In the genomic region with DNA sequence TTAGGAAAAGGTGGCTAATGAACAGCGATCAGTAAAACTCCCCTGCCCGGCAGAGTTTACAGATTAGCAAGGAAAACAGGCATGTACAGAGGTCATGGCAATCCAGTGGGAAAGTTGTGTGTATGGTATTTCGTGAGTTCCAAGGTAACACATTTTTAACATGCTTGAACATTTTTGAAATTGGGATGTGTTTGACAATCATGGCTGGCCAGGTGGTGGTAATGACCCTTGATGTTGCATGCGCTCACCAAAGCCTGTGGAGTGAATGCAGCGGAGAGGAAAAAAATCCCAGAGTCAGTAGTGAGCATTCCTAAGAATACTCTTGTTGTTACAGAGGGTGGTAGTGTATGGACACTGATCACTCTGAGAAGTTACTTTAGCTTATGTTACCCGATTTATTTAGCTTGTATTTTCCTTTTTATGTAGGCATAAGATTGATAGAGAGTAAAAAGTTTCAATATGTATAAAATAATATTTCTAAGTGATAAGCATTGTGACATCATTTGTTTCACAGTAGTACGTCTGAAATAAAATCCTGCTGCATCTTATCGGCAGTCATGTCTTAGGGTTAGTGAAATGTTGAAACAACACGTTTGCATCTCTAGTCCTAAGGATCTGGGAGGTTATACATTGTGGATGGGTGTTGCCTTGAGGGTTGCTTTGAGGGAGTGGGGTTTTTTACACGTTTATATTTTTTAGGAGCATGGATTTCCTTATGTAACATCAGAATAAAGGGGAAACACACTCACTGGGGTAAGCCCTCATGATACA, we compare ENCODE assay signal across 22 cellular contexts. TPM values are rescaled to one million over a fixed set of nuclear protein-coding genes. Genes with fewer than 3 reads are reported as not detected.
DNase-seq lines count a peak whose midpoint lies in the region; ATAC-seq, FAIRE-seq and TF ChIP-seq lines count a peak whose summit lies in the region.
"Had no signal": no experiment of that assay in that cellular context is flagged by ENCODE, and none has a peak within 500 bp of the region (broad histone marks: within the 10 kb centered on the region; RNA-seq: fewer than 3 reads in every experiment).

No MANE protein-coding gene starts in this region.

- peak overlapping the region; percentile 64 for H3K27ac Mint-ChIP-seq in osteocyte (ENCODE audit: unreplicated experiment)
- H3K27ac Mint-ChIP-seq: activated naive CD8-positive, alpha-beta T cell treated with anti-CD3 and anti-CD28 coated beads, Interleukin-2, amount 50 U/mL, for 24 hours; memory B cell had no signal

- peaks cover 97% of the 10 kb centered on the region for H3K79me2 ChIP-seq in PC-9 (ENCODE audit: low read depth)

- no peak overlapping the region for H3K4me3 Mint-ChIP-seq in osteocyte (ENCODE audit: unreplicated experiment)
- H3K4me3 Mint-ChIP-seq: activated naive CD8-positive, alpha-beta T cell treated with anti-CD3 and anti-CD28 coated beads, Interleukin-2, amount 50 U/mL, for 24 hours; memory B cell had no signal

- H2AFZ ChIP-seq in PC-9 = no peak overlapping the region

- no peak for DNase-seq in A549 (ENCODE audit: low read depth in 1 of 2, low spot score in 1 of 2)
- no peak for DNase-seq in PC-9
- DNase-seq in left kidney (ENCODE audit: low read depth, low spot score) = peak; percentile 76
- no peak for DNase-seq in osteocyte (ENCODE audit: extremely low spot score, unreplicated experiment)
- DNase-seq in NCI-H1105 treated with DMSO at 0.1 percent for 48 hours (lab: John Stamatoyannopoulos, UW) = no peak
- no peak for DNase-seq in mesenteric fat pad (ENCODE audit: low spot score)
- DNase-seq in stimulated activated CD4-positive, alpha-beta T cell treated with anti-CD3 and anti-CD28 coated beads, Interleukin-15, amount 100 ng/mL, for 24 hours = no peak
- DNase-seq: activated CD4-positive, alpha-beta T cell treated with anti-CD3 and anti-CD28 coated beads, Interleukin-2, amount 50 U/mL, for 1 hour; activated CD8-positive, alpha-beta memory T cell treated with anti-CD3 and anti-CD28 coated beads, Interleukin-2, amount 50 U/mL, for 4 hours; activated effector memory CD4-positive, alpha-beta T cell treated with Interleukin-2 at 50 U/mL for 16 hours; activated naive CD8-positive, alpha-beta T cell treated with anti-CD3 and anti-CD28 coated beads, Interleukin-2, amount 50 U/mL, for 24 hours; hippocampal formation; KBM-7; NCI-H146; SIG-M5; T-helper 1 cell had no signal

- no peak for TF ChIP-seq POLR2A in A549 (IDR thresholded peaks at IDR 0.05; ENCODE audit: low read length)

- no peak for FAIRE-seq in A549 (lab: Jason Lieb, UNC)
- FAIRE-seq: bronchial epithelial cell, islet of Langerhans had no signal

- ATAC-seq in A549 (no peak; a peak in 1 of 6 replicates), HG03520 (IDR thresholded peaks at IDR 0.05; ENCODE audit: unreplicated experiment) (no peak)
- ATAC-seq: activated naive CD8-positive, alpha-beta T cell treated with anti-CD3 and anti-CD28 coated beads, Interleukin-2, amount 50 U/mL, for 24 hours had no signal

- POLR2A ChIA-PET in A549 (lab: Yijun Ruan, JAX) = interaction anchor here (1.0 to 1.7 kb wide), 3 partner anchors 9 to 27 kb away, joined by 3 to 7 read pairs (median 4); no protein-coding TSS in a partner anchor
- POLR2A ChIA-PET in PC-9 (lab: Charles Lee; ENCODE audit: unreplicated experiment) = interaction anchor here (0.7 kb wide), 1 partner anchor 11 kb away, joined by 3 read pairs; no protein-coding TSS in a partner anchor

- no peaks in the 10 kb centered on the region for H3K27me3 Mint-ChIP-seq in osteocyte (ENCODE audit: unreplicated experiment)

- H3K27ac ChIP-seq in A549 (peak overlapping the region; percentile 92 to 98), PC-9 (peak overlapping the region; percentile 85)
- H3K27ac ChIP-seq: C4-2B, suprapubic skin had no signal

- no peaks in the 10 kb centered on the region for H4K20me1 ChIP-seq in PC-9 (ENCODE audit: insufficient read depth)

- H3K27me3 ChIP-seq in PC-9 (ENCODE audit: insufficient read depth, low read depth) = no peaks in the 10 kb centered on the region
- H3K27me3 ChIP-seq: suprapubic skin had no signal

- H3K4me3 ChIP-seq in A549 = no peak overlapping the region
- no peak overlapping the region for H3K4me3 ChIP-seq in PC-9
- H3K4me3 ChIP-seq: suprapubic skin had no signal

- H3K36me3 Mint-ChIP-seq in osteocyte (ENCODE audit: unreplicated experiment) = peaks cover 6% of the 10 kb centered on the region

- H3K4me2 ChIP-seq in A549 (peak overlapping the region; percentile 90), PC-9 (peak overlapping the region; percentile 66)

- CTCF ChIA-PET in A549 (lab: Yijun Ruan, JAX) (interaction anchor here (0.7 to 3.1 kb wide), 4 partner anchors 10 to 352 kb away, joined by 3 to 12 read pairs (median 4); no protein-coding TSS in a partner anchor), PC-9 (lab: Charles Lee) (no interaction called here)

- H3F3A ChIP-seq in PC-9 (ENCODE audit: insufficient read depth, low read depth) = peaks cover 41% of the 10 kb centered on the region

- no peak for TF ChIP-seq EP300 in A549 (IDR thresholded peaks at IDR 0.05)

- H3K9me3 ChIP-seq in A549 (no peaks in the 10 kb centered on the region), PC-9 (ENCODE audit: insufficient read depth, low read depth) (no peaks in the 10 kb centered on the region)
- H3K9me3 ChIP-seq: suprapubic skin had no signal

- H3K9me2 ChIP-seq in PC-9 (ENCODE audit: insufficient read depth) = no peaks in the 10 kb centered on the region

- TF ChIP-seq CTCF in A549 (IDR thresholded peaks at IDR 0.05) (no peak), PC-9 (conservative IDR thresholded peaks at IDR 0.05) (no peak), osteocyte (IDR thresholded peaks at IDR 0.05) (no peak)

- H3K4me1 ChIP-seq in A549 = peaks cover 97% of the 10 kb centered on the region
- peaks cover 96% of the 10 kb centered on the region for H3K4me1 ChIP-seq in PC-9 (replicated peaks; ENCODE audit: insufficient read depth)

- H3K36me3 ChIP-seq in PC-9 (ENCODE audit: low read depth) = no peaks in the 10 kb centered on the region
- H3K36me3 ChIP-seq: suprapubic skin had no signal

- peaks cover 100% of the 10 kb centered on the region for H3K4me1 Mint-ChIP-seq in osteocyte (ENCODE audit: unreplicated experiment)
- H3K4me1 Mint-ChIP-seq: memory B cell had no signal

- BruUV-seq in PC-9 (replicated peaks; lab: Mats Ljungman, UMichigan) = no TSS peak

- intact Hi-C loops in PC-9 (cut with micrococcal nuclease; ENCODE audit: unreplicated experiment) = loop anchor here (5.0 kb wide), 1 partner anchor 119 kb away; no protein-coding TSS in a partner anchor

- WGBS in A549 (ENCODE audit: missing lambda C conversion rate) = 68% methylated on average over 10 of the region's 10 CpGs

- no peaks in the 10 kb centered on the region for H3K9me3 Mint-ChIP-seq in osteocyte (ENCODE audit: unreplicated experiment)
- H3K9me3 Mint-ChIP-seq: activated naive CD8-positive, alpha-beta T cell treated with anti-CD3 and anti-CD28 coated beads, Interleukin-2, amount 50 U/mL, for 24 hours had no signal

- no peak for TF ChIP-seq RAD21 in A549 (conservative IDR thresholded peaks at IDR 0.05 in 1 of 2, IDR thresholded peaks at IDR 0.05 in 1 of 2)

TF ChIP-seq in A549, 52 proteins besides CTCF, POLR2A, EP300 and RAD21:
- TF ChIP-seq ZNF302 (CRISPR knock-in tag; IDR thresholded peaks at IDR 0.05) (no peak), SMC3 (IDR thresholded peaks at IDR 0.05) (no peak), PHF8 (IDR thresholded peaks at IDR 0.05; ENCODE audit: borderline replicate concordance, low read depth) (no peak), HOXB13 (CRISPR knock-in tag; IDR thresholded peaks at IDR 0.05; ENCODE audit: low read depth) (no peak), TFCP2L1 (CRISPR knock-in tag; IDR thresholded peaks at IDR 0.05) (no peak), ZC3H11A (IDR thresholded peaks at IDR 0.05) (no peak)
- TF ChIP-seq, protein P1, sequence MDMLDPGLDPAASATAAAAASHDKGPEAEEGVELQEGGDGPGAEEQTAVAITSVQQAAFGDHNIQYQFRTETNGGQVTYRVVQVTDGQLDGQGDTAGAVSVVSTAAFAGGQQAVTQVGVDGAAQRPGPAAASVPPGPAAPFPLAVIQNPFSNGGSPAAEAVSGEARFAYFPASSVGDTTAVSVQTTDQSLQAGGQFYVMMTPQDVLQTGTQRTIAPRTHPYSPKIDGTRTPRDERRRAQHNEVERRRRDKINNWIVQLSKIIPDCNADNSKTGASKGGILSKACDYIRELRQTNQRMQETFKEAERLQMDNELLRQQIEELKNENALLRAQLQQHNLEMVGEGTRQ (IDR thresholded peaks at IDR 0.05) = no peak
TF ChIP-seq in A549: peak in this region for 0.

RNA-seq across cellular contexts. Expression of a gene that starts 8.7 kb away (rescaled TPM):
- polyA plus RNA-seq in A549 (2011; rRNA removed) = 110 and 112 TPM in 2 replicates
- polyA plus RNA-seq in A549 (2012; cell fraction: cytosol; rRNA removed) = 29.0 and 41.5 TPM in 2 replicates
- polyA plus RNA-seq in A549 (2012; cell fraction: nucleus; rRNA removed) = 45.0 and 63.7 TPM in 2 replicates
- polyA plus RNA-seq in A549 (2017; fragmentation: RNase III; extraction: RNeasy Plus Mini Kit Qiagen cat#74134 plus additional on column Dnase treatment) = 110 to 116 TPM (median 111 TPM) in 3 replicates
- 144 and 157 TPM in 2 replicates for polyA minus RNA-seq in A549 (2011; rRNA and poly(A)+ RNA removed)
- 76.9 and 106 TPM in 2 replicates for total RNA-seq in PC-9 (2021)
- 152 and 154 TPM in 2 replicates for total RNA-seq in osteocyte
- total RNA-seq in mesenteric fat pad = 150 TPM
